In the genomic region with DNA sequence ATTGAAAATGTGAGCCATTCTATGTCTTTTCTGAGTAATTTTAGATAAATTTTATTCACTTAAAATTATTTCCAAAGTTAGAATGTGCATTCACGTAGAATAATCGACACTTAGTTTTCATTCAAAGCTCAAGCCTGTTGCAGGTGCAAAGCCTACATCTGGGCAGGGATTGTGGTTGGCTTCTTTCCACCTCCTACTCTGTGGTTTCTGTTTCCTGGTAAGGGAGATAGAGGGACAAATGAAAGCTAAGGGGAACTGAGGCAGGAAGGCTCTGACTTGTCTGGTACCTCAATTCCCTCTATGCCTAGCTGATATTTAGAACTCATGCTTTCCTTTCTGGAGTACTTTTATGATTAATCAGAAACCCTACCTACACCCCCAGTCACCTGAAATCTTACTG, we compare ENCODE assay signal across 19 cellular contexts.
A peak's percentile ranks its signal among the peaks of the same experiment; 100 is the strongest.
DNase-seq lines count a peak whose midpoint lies in the region; ATAC-seq, FAIRE-seq and TF ChIP-seq lines count a peak whose summit lies in the region.
"Had no signal": no experiment of that assay in that cellular context is flagged by ENCODE, and none has a peak within 500 bp of the region (broad histone marks: within the 10 kb centered on the region; RNA-seq: fewer than 3 reads in every experiment).

No MANE protein-coding gene starts in this region.

- no peaks in the 10 kb centered on the region for H4K20me1 ChIP-seq in BLaER1 treated with 17β-estradiol and CSF1 and Interleukin-3, amounts not matched to agents 10 nM and 100 nM
- H4K20me1 ChIP-seq in astrocyte (ENCODE audit: insufficient read depth, low read length), result no peaks in the 10 kb centered on the region

- intact Hi-C loops in adrenal gland (cut with DNase I), result no loop called here

- no peak overlapping the region for H2AFZ ChIP-seq in astrocyte (ENCODE audit: low read depth, low read length)
- H2AFZ ChIP-seq: GM23248 had no signal

- H3K27me3 ChIP-seq in BLaER1 treated with 17β-estradiol and CSF1 and Interleukin-3, amounts not matched to agents 10 nM and 100 nM, result no peaks in the 10 kb centered on the region
- H3K27me3 ChIP-seq in astrocyte (ENCODE audit: insufficient read depth, low read length), result no peaks in the 10 kb centered on the region
- H3K27me3 ChIP-seq in adrenal gland, result no peaks in the 10 kb centered on the region

- no peaks in the 10 kb centered on the region for H3K79me2 ChIP-seq in astrocyte (ENCODE audit: insufficient read depth, low read length)

- no peak overlapping the region for H3K9ac ChIP-seq in BLaER1 treated with 17β-estradiol and CSF1 and Interleukin-3, amounts not matched to agents 10 nM and 100 nM
- H3K9ac ChIP-seq in astrocyte (ENCODE audit: low read length), result no peak overlapping the region
- H3K9ac ChIP-seq: GM23248 had no signal

- ATAC-seq in HG03135 (IDR thresholded peaks at IDR 0.05; ENCODE audit: unreplicated experiment), result no peak

- TF ChIP-seq CTCF in astrocyte (IDR thresholded peaks at IDR 0.05; ENCODE audit: insufficient read depth, low read depth, low read length) (no peak), adrenal gland (IDR thresholded peaks at IDR 0.05) (no peak)

- no peak overlapping the region for H3K4me3 Mint-ChIP-seq in astrocyte (ENCODE audit: unreplicated experiment)
- H3K4me3 Mint-ChIP-seq: CD14-positive monocyte; CD4-positive, alpha-beta T cell; CD8-positive, alpha-beta memory T cell had no signal

- H3K4me1 Mint-ChIP-seq in astrocyte (ENCODE audit: low read depth, unreplicated experiment), result peaks cover 22% of the 10 kb centered on the region

- H3K36me3 Mint-ChIP-seq in astrocyte (ENCODE audit: low read depth, unreplicated experiment), result no peaks in the 10 kb centered on the region
- H3K36me3 Mint-ChIP-seq: CD14-positive monocyte; CD8-positive, alpha-beta memory T cell had no signal

- H3K27ac Mint-ChIP-seq in astrocyte (ENCODE audit: unreplicated experiment), result no peak overlapping the region
- H3K27ac Mint-ChIP-seq: CD14-positive monocyte; CD4-positive, alpha-beta T cell; CD8-positive, alpha-beta memory T cell had no signal

- no peak for FAIRE-seq in astrocyte (lab: Jason Lieb, UNC)
- FAIRE-seq: D721Med, G401.6, GM12892, GM19239, H1 had no signal

- DNase-seq in Jurkat, Clone E6-1 (ENCODE audit: low read depth, low spot score), result peak; percentile 77
- DNase-seq in astrocyte (ENCODE audit: low read depth) (peak; percentile 16), adrenal gland (no peak), cortex of kidney (lab: John Stamatoyannopoulos, UW) (no peak)
- DNase-seq: CD4-positive, alpha-beta T cell; CD8-positive, alpha-beta memory T cell; DMS 273 treated with DMSO at 0.1 percent for 48 hours; DMS79 treated with DMSO at 0.1 percent for 48 hours; GM23248; H7; HCEC 1CT had no signal

- 58 to 70% (median 66%) methylated on average over 2 of the region's 2 CpGs for WGBS in adrenal gland, 4 donors

- no peaks in the 10 kb centered on the region for H3K9me3 ChIP-seq in BLaER1 treated with 17β-estradiol and CSF1 and Interleukin-3, amounts not matched to agents 10 nM and 100 nM (replicated peaks in 1 of 11)
- H3K9me3 ChIP-seq in astrocyte (ENCODE audit: insufficient read depth, low read depth, low read length) (no peaks in the 10 kb centered on the region), adrenal gland (replicated peaks in 1 of 3) (no peaks in the 10 kb centered on the region)

- no peaks in the 10 kb centered on the region for H3K27me3 Mint-ChIP-seq in astrocyte (ENCODE audit: low read depth, unreplicated experiment)
- H3K27me3 Mint-ChIP-seq: CD4-positive, alpha-beta T cell had no signal

- no peak overlapping the region for H3K27ac ChIP-seq in BLaER1 treated with 17β-estradiol and CSF1 and Interleukin-3, amounts not matched to agents 10 nM and 100 nM
- H3K27ac ChIP-seq in astrocyte (ENCODE audit: low read depth, low read length) (no peak overlapping the region), adrenal gland (no peak overlapping the region)
- H3K27ac ChIP-seq: GM23248 had no signal

- peaks cover 0 to 9% (median 6%) of the 10 kb centered on the region in 10 experiments; a peak in 11 of 20 replicates for H3K4me1 ChIP-seq in BLaER1 treated with 17β-estradiol and CSF1 and Interleukin-3, amounts not matched to agents 10 nM and 100 nM
- H3K4me1 ChIP-seq in astrocyte (ENCODE audit: insufficient read depth, low read length) (no peaks in the 10 kb centered on the region), adrenal gland (replicated peaks in 1 of 2) (no peaks in the 10 kb centered on the region)

- H3K4me3 ChIP-seq in BLaER1 treated with 17β-estradiol and CSF1 and Interleukin-3, amounts not matched to agents 10 nM and 100 nM, result no peak overlapping the region
- H3K4me3 ChIP-seq in Jurkat, Clone E6-1 (ENCODE audit: low read length), result no peak overlapping the region
- H3K4me3 ChIP-seq in astrocyte (ENCODE audit: insufficient read depth, low read depth, low read length), result no peak overlapping the region
- H3K4me3 ChIP-seq in adrenal gland, result no peak overlapping the region
- H3K4me3 ChIP-seq: GM23248 had no signal

- no peaks in the 10 kb centered on the region for H3K36me3 ChIP-seq in BLaER1 treated with 17β-estradiol and CSF1 and Interleukin-3, amounts not matched to agents 10 nM and 100 nM
- no peaks in the 10 kb centered on the region for H3K36me3 ChIP-seq in astrocyte (ENCODE audit: insufficient read depth, low read length)
- no peaks in the 10 kb centered on the region for H3K36me3 ChIP-seq in adrenal gland (replicated peaks in 1 of 2)

- no peaks in the 10 kb centered on the region for H3K9me3 Mint-ChIP-seq in astrocyte (ENCODE audit: unreplicated experiment)

- peak overlapping the region in 9 of 11 experiments; percentile 7 to 51 (median 34); a peak in 10 of 22 replicates for H3K4me2 ChIP-seq in BLaER1 treated with 17β-estradiol and CSF1 and Interleukin-3, amounts not matched to agents 10 nM and 100 nM
- no peak overlapping the region for H3K4me2 ChIP-seq in astrocyte (ENCODE audit: low read length)

- TF ChIP-seq POLR2A in adrenal gland (IDR thresholded peaks at IDR 0.05), result no peak

Comparison
In these comparisons a context has a peak if more than half of its experiments do, and no peak if none do; other contexts are left out.
1. DNase-seq: peak in Jurkat, Clone E6-1 (single experiment) and astrocyte (single experiment); none in adrenal gland (0 of 7) and cortex of kidney (single experiment).